34 cellular contexts compared by ENCODE assay signal in genomic region chr6:107517274-107517673, GRCh38.
"Had no signal": no experiment of that assay in that cellular context is flagged by ENCODE, and none has a peak within 500 bp of the region (broad histone marks: within the 10 kb centered on the region; RNA-seq: fewer than 3 reads in every experiment).

No MANE protein-coding gene starts in this region.

- FAIRE-seq: astrocyte, bronchial epithelial cell had no signal

- ATAC-seq: activated naive CD4-positive, alpha-beta T cell treated with anti-CD3 and anti-CD28 coated beads, Interleukin-2, amount 50 U/mL, for 72 hours; activated naive CD8-positive, alpha-beta T cell treated with anti-CD3 and anti-CD28 coated beads, Interleukin-2, amount 50 U/mL, for 24 hours; activated T-cell treated with anti-CD3 and anti-CD28 coated beads, Interleukin-2, amount 50 U/mL, for 4 hours; activated T-cell treated with anti-CD3 and anti-CD28 coated beads, Interleukin-2, amount 50 U/mL, for 72 hours; activated T-helper 17 cell treated with anti-CD3 and anti-CD28 coated beads, Interleukin-2, amount 50 U/mL, for 72 hours; body of pancreas had no signal

- H3K36me3 ChIP-seq: adrenal gland, brain microvascular endothelial cell, breast epithelium had no signal

- H3K27me3 ChIP-seq: adrenal gland, ascending aorta, body of pancreas, brain microvascular endothelial cell, breast epithelium, cardiac muscle cell had no signal

- DNase-seq: activated effector memory CD4-positive, alpha-beta T cell treated with anti-CD3 and anti-CD28 coated beads, Interleukin-2, amount 50 U/mL, for 16 hours; activated effector memory CD4-positive, alpha-beta T cell treated with Interleukin-2 at 50 U/mL for 16 hours; activated gamma-delta T cell; activated gamma-delta T cell treated with Interleukin-2 at 50 U/mL for 16 hours; activated naive CD4-positive, alpha-beta T cell; activated naive CD4-positive, alpha-beta T cell treated with anti-CD3 and anti-CD28 coated beads for 36 hours; activated naive CD4-positive, alpha-beta T cell treated with anti-CD3 and anti-CD28 coated beads, Interleukin-2, amount 10 ng/mL, durations not matched to agents 7 days and 5 days; activated naive CD4-positive, alpha-beta T cell treated with anti-CD3 and anti-CD28 coated beads, Interleukin-2, amount 50 U/mL, for 16 hours; activated naive CD4-positive, alpha-beta T cell treated with Interleukin-2 at 50 U/mL for 16 hours; activated naive CD8-positive, alpha-beta T cell treated with anti-CD3 and anti-CD28 coated beads for 36 hours; activated naive CD8-positive, alpha-beta T cell treated with anti-CD3 and anti-CD28 coated beads, Interleukin-2, amount 10 ng/mL, durations not matched to agents 7 days and 5 days; activated naive CD8-positive, alpha-beta T cell treated with anti-CD3 and anti-CD28 coated beads, Interleukin-2, amount 50 U/mL, for 24 hours; activated T-cell treated with anti-CD3 and anti-CD28 coated beads, Interleukin-2, amount 50 U/mL, for 1 hour; activated T-cell treated with anti-CD3 and anti-CD28 coated beads, Interleukin-2, amount 50 U/mL, for 24 hours; activated T-cell treated with anti-CD3 and anti-CD28 coated beads, Interleukin-2, amount 50 U/mL, for 4 hours; activated T-cell treated with anti-CD3 and anti-CD28 coated beads, Interleukin-2, amount 50 U/mL, for 48 hours; activated T-cell treated with anti-CD3 and anti-CD28 coated beads, Interleukin-2, amount 50 U/mL, for 72 hours; adrenal gland; amniotic stem cell; amygdala; anterior cingulate cortex; aorta; body of pancreas; brain microvascular endothelial cell; caudate nucleus; central memory CD4-positive, alpha-beta T cell; cerebellar nuclear complex had no signal

- H3K9me3 ChIP-seq: adrenal gland, ascending aorta, body of pancreas, breast epithelium had no signal

- H3K4me3 ChIP-seq: adrenal gland, ascending aorta, body of pancreas, breast epithelium, cardiac muscle cell had no signal

- H3K27ac ChIP-seq: adrenal gland, ascending aorta, body of pancreas, brain microvascular endothelial cell, breast epithelium, cardiac muscle cell had no signal

- H3K4me1 ChIP-seq: adrenal gland, ascending aorta, body of pancreas, breast epithelium had no signal
